Comparison of ENCODE assay signal across 9 cellular contexts in the genomic region with DNA sequence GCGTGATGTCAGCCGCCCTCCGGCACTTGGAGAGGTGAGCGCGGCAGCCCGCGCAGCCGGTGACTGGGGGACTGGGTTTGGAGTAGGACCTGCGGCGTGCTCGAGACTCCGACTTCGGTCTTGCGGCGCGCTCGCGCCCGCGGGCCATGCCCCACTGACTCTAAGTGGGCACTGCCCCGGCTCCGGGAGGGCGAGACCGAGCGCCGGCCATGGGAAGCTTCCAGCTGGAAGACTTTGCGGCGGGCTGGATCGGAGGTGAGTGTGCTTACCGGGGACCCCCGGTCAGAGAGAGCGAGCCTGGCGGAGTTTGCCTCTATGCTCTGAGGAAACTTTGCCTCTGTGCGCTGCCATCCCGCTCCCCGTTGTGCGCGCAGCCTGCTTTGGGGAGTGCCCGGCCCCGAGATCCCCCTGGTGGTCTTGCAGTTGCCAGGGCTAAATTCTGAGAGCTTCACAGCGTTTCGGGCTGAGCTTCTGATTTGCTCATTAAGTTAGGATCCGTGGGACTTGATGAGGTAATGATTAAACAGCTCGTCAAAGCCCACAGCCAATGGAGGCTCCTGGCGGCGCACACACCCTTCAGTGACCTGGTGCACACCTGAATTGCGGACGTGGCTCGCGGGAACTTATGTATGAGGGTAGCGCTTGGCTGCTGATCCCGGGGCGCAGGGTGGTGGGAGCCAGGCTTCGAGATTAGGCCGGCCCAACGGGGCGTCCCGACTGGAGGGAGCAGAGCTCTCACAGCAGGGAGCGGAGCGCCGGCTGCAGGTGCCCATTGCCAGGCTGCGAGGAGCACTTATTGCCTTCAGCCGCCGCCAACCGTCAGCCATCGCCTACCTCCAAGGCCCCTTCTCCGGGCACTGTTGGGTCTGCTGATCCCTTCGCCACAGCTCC. TPM values are rescaled to one million over a fixed set of nuclear protein-coding genes. Genes with fewer than 3 reads are reported as not detected.
DNase-seq lines count a peak whose midpoint lies in the region; ATAC-seq and TF ChIP-seq lines count a peak whose summit lies in the region.
"Had no signal": no experiment of that assay in that cellular context is flagged by ENCODE, and none has a peak within 500 bp of the region (broad histone marks: within the 10 kb centered on the region; RNA-seq: fewer than 3 reads in every experiment).

A gene with protein sequence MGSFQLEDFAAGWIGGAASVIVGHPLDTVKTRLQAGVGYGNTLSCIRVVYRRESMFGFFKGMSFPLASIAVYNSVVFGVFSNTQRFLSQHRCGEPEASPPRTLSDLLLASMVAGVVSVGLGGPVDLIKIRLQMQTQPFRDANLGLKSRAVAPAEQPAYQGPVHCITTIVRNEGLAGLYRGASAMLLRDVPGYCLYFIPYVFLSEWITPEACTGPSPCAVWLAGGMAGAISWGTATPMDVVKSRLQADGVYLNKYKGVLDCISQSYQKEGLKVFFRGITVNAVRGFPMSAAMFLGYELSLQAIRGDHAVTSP (plus strand): TSS at position 25 of the 891 bp plus-strand sequence. CDS start 185 bp downstream, at position 210.

- H3K9me3 Mint-ChIP-seq in chondrocyte (ENCODE audit: low read depth): peaks cover 6% of the 10 kb centered on the region
- H3K9me3 Mint-ChIP-seq in stimulated activated naive CD8-positive, alpha-beta T cell treated with anti-CD3 and anti-CD28 coated beads, Interleukin-15, amount 100 ng/mL, for 72 hours: peaks cover 10 to 25% of the 10 kb centered on the region in 2 donors

- H3K4me2 ChIP-seq in DOHH2 (ENCODE audit: low read length): no peak within 1 kb of the TSS

- DNase-seq in HFF-Myc (ENCODE audit: extremely low read depth, low read depth) (no peak), NCI-H69 (lab: John Stamatoyannopoulos, UW) (peak; percentile 83), chondrocyte (ENCODE audit: low spot score) (no peak), omental fat pad (ENCODE audit: low spot score) (no peak)
- peak; percentile 34 to 35 for DNase-seq in stimulated activated naive CD8-positive, alpha-beta T cell treated with anti-CD3 and anti-CD28 coated beads, Interleukin-15, amount 100 ng/mL, for 72 hours

- peaks cover 76% of the 10 kb centered on the region for H3K27me3 Mint-ChIP-seq in chondrocyte (ENCODE audit: low read depth)
- peaks cover 81% of the 10 kb centered on the region for H3K27me3 Mint-ChIP-seq in stimulated activated naive CD8-positive, alpha-beta T cell treated with anti-CD3 and anti-CD28 coated beads, Interleukin-15, amount 100 ng/mL, for 72 hours

- H3K36me3 ChIP-seq in DOHH2 (ENCODE audit: control insufficient read depth, low read length): no peaks in the 10 kb centered on the region
- H3K36me3 ChIP-seq in liver (ENCODE audit: control insufficient read depth in 4 of 4, insufficient read depth in 3 of 4, low read depth in 1 of 4, low read length in 3 of 4): no peaks in the 10 kb centered on the region

- peak within 1 kb of the TSS; percentile 65 for H3K4me3 Mint-ChIP-seq in chondrocyte (ENCODE audit: unreplicated experiment)
- peak within 1 kb of the TSS in 1 of 2 donors; percentile 50 for H3K4me3 Mint-ChIP-seq in stimulated activated naive CD8-positive, alpha-beta T cell treated with anti-CD3 and anti-CD28 coated beads, Interleukin-15, amount 100 ng/mL, for 72 hours
- H3K4me3 Mint-ChIP-seq: T-helper 1 cell treated with Interleukin-12 subunit alpha and Interleukin-12 subunit beta and Interleukin-4 antibody, amounts not matched to agents 30 μg/mL and 1 μg/mL, for 36 hours had no signal

- H3K36me3 Mint-ChIP-seq in chondrocyte (ENCODE audit: low read depth): peaks cover 5% of the 10 kb centered on the region

- ATAC-seq in stimulated activated naive CD8-positive, alpha-beta T cell treated with anti-CD3 and anti-CD28 coated beads, Interleukin-15, amount 100 ng/mL, for 72 hours: peak; percentile 78
- ATAC-seq in HG02610 (IDR thresholded peaks at IDR 0.05; ENCODE audit: unreplicated experiment): no peak
- no peak for ATAC-seq in omental fat pad (ENCODE audit: low FRiP score)

- H3K9me3 ChIP-seq in DOHH2 (ENCODE audit: control insufficient read depth, insufficient read depth, low read length) (no peaks in the 10 kb centered on the region), liver (ENCODE audit: control insufficient read depth in 4 of 4, low read length in 3 of 4) (no peaks in the 10 kb centered on the region)

- no peak within 1 kb of the TSS for H3K27ac Mint-ChIP-seq in chondrocyte (ENCODE audit: unreplicated experiment)
- peak within 1 kb of the TSS in 1 of 2 donors; percentile 16 for H3K27ac Mint-ChIP-seq in stimulated activated naive CD8-positive, alpha-beta T cell treated with anti-CD3 and anti-CD28 coated beads, Interleukin-15, amount 100 ng/mL, for 72 hours
- H3K27ac Mint-ChIP-seq: T-helper 1 cell treated with Interleukin-12 subunit alpha and Interleukin-12 subunit beta and Interleukin-4 antibody, amounts not matched to agents 30 μg/mL and 1 μg/mL, for 36 hours had no signal

- no peaks in the 10 kb centered on the region for H3K4me1 ChIP-seq in DOHH2 (ENCODE audit: control insufficient read depth, low read length)
- peaks cover 2 to 14% (median 12%) of the 10 kb centered on the region in 4 donors for H3K4me1 ChIP-seq in liver (ENCODE audit: control insufficient read depth in 4 of 4, insufficient read depth in 4 of 4, low read length in 3 of 4)

- no peak within 1 kb of the TSS for H3K9ac ChIP-seq in liver (ENCODE audit: low read depth in 1 of 2, low read length in 2 of 2)

- H3K4me1 Mint-ChIP-seq in chondrocyte (ENCODE audit: low read depth): peaks cover 12% of the 10 kb centered on the region
- H3K4me1 Mint-ChIP-seq in stimulated activated naive CD8-positive, alpha-beta T cell treated with anti-CD3 and anti-CD28 coated beads, Interleukin-15, amount 100 ng/mL, for 72 hours: peaks cover 15% of the 10 kb centered on the region

- H3K27me3 ChIP-seq in DOHH2 (ENCODE audit: control insufficient read depth, low read length) (no peaks in the 10 kb centered on the region), liver (ENCODE audit: control insufficient read depth in 4 of 4, insufficient read depth in 4 of 4, low read length in 3 of 4) (peaks cover 0 to 4% (median under 1%) of the 10 kb centered on the region in 4 donors)

- WGBS in liver: 2% methylated on average over 68 of the region's 68 CpGs

- no peaks in the 10 kb centered on the region for H3K9me2 ChIP-seq in DOHH2 (replicated peaks; ENCODE audit: control insufficient read depth, low read length)

- TF ChIP-seq RAD21 in liver (IDR thresholded peaks at IDR 0.05): no peak

- H3K27ac ChIP-seq in DOHH2 (ENCODE audit: low read depth, low read length): no peak within 1 kb of the TSS
- H3K27ac ChIP-seq in liver (ENCODE audit: low read depth in 1 of 2, low read length in 2 of 2): peak within 1 kb of the TSS in 1 of 2 donors; percentile 0

- no peaks in the 10 kb centered on the region for H3K79me2 ChIP-seq in DOHH2 (ENCODE audit: control insufficient read depth, low read length)

- H3F3A ChIP-seq in DOHH2 (ENCODE audit: control insufficient read depth, insufficient read depth): no peaks in the 10 kb centered on the region

- TF ChIP-seq CTCF in DOHH2 (IDR thresholded peaks at IDR 0.05; ENCODE audit: low read depth, low read length, poor library complexity, severe bottlenecking) (peak; percentile 53), HFF-Myc (IDR thresholded peaks at IDR 0.05; ENCODE audit: low read depth, low read length, missing control alignments) (no peak), chondrocyte (IDR thresholded peaks at IDR 0.05) (peak; percentile 79), liver (IDR thresholded peaks at IDR 0.05; ENCODE audit: low read depth, low read length, missing input control) (peak; percentile 2), omental fat pad (IDR thresholded peaks at IDR 0.05) (no peak)

- no peaks in the 10 kb centered on the region for H4K20me1 ChIP-seq in DOHH2 (ENCODE audit: control insufficient read depth, insufficient read depth, low read depth, low read length)

- H3K4me3 ChIP-seq in DOHH2 (ENCODE audit: low read length): no peak within 1 kb of the TSS
- H3K4me3 ChIP-seq in HFF-Myc (replicated peaks; ENCODE audit: low read depth, low read length): peak within 1 kb of the TSS; percentile 21
- peak within 1 kb of the TSS; percentile 16 to 71 (median 61) for H3K4me3 ChIP-seq in liver (ENCODE audit: low read depth in 1 of 3, low read length in 3 of 3)

TF ChIP-seq in liver, 16 proteins besides CTCF, POLR2A, EP300 and RAD21 (continues in another document):
- TF ChIP-seq, protein P1, sequence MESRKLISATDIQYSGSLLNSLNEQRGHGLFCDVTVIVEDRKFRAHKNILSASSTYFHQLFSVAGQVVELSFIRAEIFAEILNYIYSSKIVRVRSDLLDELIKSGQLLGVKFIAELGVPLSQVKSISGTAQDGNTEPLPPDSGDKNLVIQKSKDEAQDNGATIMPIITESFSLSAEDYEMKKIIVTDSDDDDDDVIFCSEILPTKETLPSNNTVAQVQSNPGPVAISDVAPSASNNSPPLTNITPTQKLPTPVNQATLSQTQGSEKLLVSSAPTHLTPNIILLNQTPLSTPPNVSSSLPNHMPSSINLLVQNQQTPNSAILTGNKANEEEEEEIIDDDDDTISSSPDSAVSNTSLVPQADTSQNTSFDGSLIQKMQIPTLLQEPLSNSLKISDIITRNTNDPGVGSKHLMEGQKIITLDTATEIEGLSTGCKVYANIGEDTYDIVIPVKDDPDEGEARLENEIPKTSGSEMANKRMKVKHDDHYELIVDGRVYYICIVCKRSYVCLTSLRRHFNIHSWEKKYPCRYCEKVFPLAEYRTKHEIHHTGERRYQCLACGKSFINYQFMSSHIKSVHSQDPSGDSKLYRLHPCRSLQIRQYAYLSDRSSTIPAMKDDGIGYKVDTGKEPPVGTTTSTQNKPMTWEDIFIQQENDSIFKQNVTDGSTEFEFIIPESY (IDR thresholded peaks at IDR 0.05): no peak
- TF ChIP-seq HNF4A (conservative IDR thresholded peaks at IDR 0.05) (peak in 1 of 2 donors; percentile 4), RXRA (IDR thresholded peaks at IDR 0.05) (peak in 1 of 2 donors; percentile 10), SP1 (IDR thresholded peaks at IDR 0.05) (peak; percentile 11)

RNA-seq across cellular contexts. Expression of the gene that starts here (rescaled TPM):
- total RNA-seq in chondrocyte: not detected in 3 replicates
- total RNA-seq in liver: 1 to 10 TPM; 1.1 TPM
- under 1 TPM; 0.24 to 0.37 TPM for polyA plus RNA-seq in liver
- under 1 TPM in 1 of 4 donors, not detected in 3; 0.32 TPM for total RNA-seq in omental fat pad

Comparison
In these comparisons a context has a peak if more than half of its experiments do, and no peak if none do; other contexts are left out.
1. CTCF ChIP-seq: peak in DOHH2 (single experiment), chondrocyte (single experiment) and liver (single experiment); none in HFF-Myc (single experiment) and omental fat pad (0 of 3).
2. DNase-seq: peak in NCI-H69 (single experiment) and stimulated activated naive CD8-positive, alpha-beta T cell treated with anti-CD3 and anti-CD28 coated beads, Interleukin-15, amount 100 ng/mL, for 72 hours (2 of 2); none in HFF-Myc (single experiment), chondrocyte (single experiment) and omental fat pad (single experiment).